Comparison of ENCODE assay signal across 12 cellular contexts in genomic region chr16:74868501-74868900, GRCh38.
DNase-seq lines count a peak whose midpoint lies in the region; TF ChIP-seq lines count a peak whose summit lies in the region.
"Had no signal": no experiment of that assay in that cellular context is flagged by ENCODE, and none has a peak within 500 bp of the region (broad histone marks: within the 10 kb centered on the region; RNA-seq: fewer than 3 reads in every experiment).

No MANE protein-coding gene starts in this region.

- no peaks in the 10 kb centered on the region for H3K27me3 ChIP-seq in esophagus squamous epithelium
- H3K27me3 ChIP-seq in parathyroid adenoma (ENCODE audit: control insufficient read depth, insufficient read depth, low read length), result no peaks in the 10 kb centered on the region
- no peaks in the 10 kb centered on the region for H3K27me3 ChIP-seq in MG63
- H3K27me3 ChIP-seq: neutrophil had no signal

- no peak overlapping the region for H3K4me3 ChIP-seq in esophagus squamous epithelium
- H3K4me3 ChIP-seq in parathyroid adenoma (ENCODE audit: low read depth, low read length), result no peak overlapping the region
- no peak overlapping the region for H3K4me3 ChIP-seq in MG63

- no peak overlapping the region for H3K9ac ChIP-seq in parathyroid adenoma

- TF ChIP-seq CTCF in esophagus squamous epithelium (IDR thresholded peaks at IDR 0.05) (no peak), parathyroid adenoma (IDR thresholded peaks at IDR 0.05) (no peak)

- WGBS in esophagus squamous epithelium, 2 donors, result 9 to 16% methylated on average over 6 of the region's 6 CpGs

- H3K27ac ChIP-seq in esophagus squamous epithelium (peak overlapping the region; percentile 8 to 66 (median 45)), parathyroid adenoma (peak overlapping the region; percentile 74)
- H3K27ac ChIP-seq: neutrophil had no signal

- TF ChIP-seq POLR2A in esophagus squamous epithelium (IDR thresholded peaks at IDR 0.05), result no peak

- intact Hi-C loops in esophagus squamous epithelium (cut with DNase I), result no loop called here

- peaks cover 0 to 28% (median 0%) of the 10 kb centered on the region in 3 donors for H3K36me3 ChIP-seq in esophagus squamous epithelium
- H3K36me3 ChIP-seq in parathyroid adenoma (ENCODE audit: control insufficient read depth, insufficient read depth, low read length), result no peaks in the 10 kb centered on the region
- no peaks in the 10 kb centered on the region for H3K36me3 ChIP-seq in MG63
- H3K36me3 ChIP-seq: neutrophil had no signal

- no peaks in the 10 kb centered on the region for H3K79me2 ChIP-seq in parathyroid adenoma

- H3K9me3 ChIP-seq in esophagus squamous epithelium (no peaks in the 10 kb centered on the region), parathyroid adenoma (ENCODE audit: control insufficient read depth, low read length) (no peaks in the 10 kb centered on the region), MG63 (no peaks in the 10 kb centered on the region)
- H3K9me3 ChIP-seq: neutrophil had no signal

- DNase-seq in NCI-H82 (lab: John Stamatoyannopoulos, UW) (peak; percentile 5), NCI-H82 treated with DMSO at 0.1 percent for 48 hours (lab: John Stamatoyannopoulos, UW; ENCODE audit: unreplicated experiment) (no peak), RKO (ENCODE audit: low spot score) (peak; percentile 84), esophagus squamous epithelium (lab: John Stamatoyannopoulos, UW) (no peak), MG63 (no peak), NCI-H1417 (lab: John Stamatoyannopoulos, UW) (no peak), NCI-H2081 (lab: John Stamatoyannopoulos, UW) (no peak)
- DNase-seq: 8988T; erythroblast; NK-92 treated with Interleukin-12 subunit alpha and Interleukin-12 subunit beta, amount 100 ng/mL, for 24 hours had no signal

- H3K4me1 ChIP-seq in esophagus squamous epithelium, result peaks cover 0 to 24% (median 9%) of the 10 kb centered on the region in 3 donors
- no peaks in the 10 kb centered on the region for H3K4me1 ChIP-seq in parathyroid adenoma

- no peak overlapping the region for H2AFZ ChIP-seq in parathyroid adenoma

- no peak overlapping the region for H3K4me2 ChIP-seq in parathyroid adenoma (ENCODE audit: low read length)

Comparison
In these comparisons a context has a peak if more than half of its experiments do, and no peak if none do; other contexts are left out.
1. DNase-seq: peak in NCI-H82 (single experiment) and RKO (single experiment); none in NCI-H82 treated with DMSO at 0.1 percent for 48 hours (single experiment), esophagus squamous epithelium (single experiment), MG63 (single experiment), NCI-H1417 (0 of 3) and NCI-H2081 (0 of 2).